ENCODE assay signal across 8 cellular contexts in genomic region chr5:134526483-134527155, GRCh38. TPM values are rescaled to one million over a fixed set of nuclear protein-coding genes. Genes with fewer than 3 reads are reported as not detected.
DNase-seq lines count a peak whose midpoint lies in the region; ATAC-seq lines count a peak whose summit lies in the region.

No MANE protein-coding gene starts in this region.

- H3K36me3 ChIP-seq in effector memory CD4-positive, alpha-beta T cell (ENCODE audit: control insufficient read depth, insufficient read depth, low read length) = no peaks in the 10 kb centered on the region
- no peaks in the 10 kb centered on the region for H3K36me3 ChIP-seq in mesendoderm (ENCODE audit: control insufficient read depth, insufficient read depth, low read length)

- peaks cover 42% of the 10 kb centered on the region for H3K4me1 ChIP-seq in effector memory CD4-positive, alpha-beta T cell (ENCODE audit: control insufficient read depth, insufficient read depth, low read length, poor library complexity, severe bottlenecking)
- peaks cover 23% of the 10 kb centered on the region for H3K4me1 ChIP-seq in mesendoderm (ENCODE audit: control insufficient read depth, low read depth, low read length)

- peaks cover 45% of the 10 kb centered on the region for H3K79me2 ChIP-seq in mesendoderm (ENCODE audit: control insufficient read depth, insufficient read depth, low read length)

- peak overlapping the region; percentile 56 for H2BK5ac ChIP-seq in mesendoderm (ENCODE audit: low read length)

- peak overlapping the region; percentile 56 for H2BK120ac ChIP-seq in mesendoderm (ENCODE audit: low read depth, low read length)

- H3K18ac ChIP-seq in mesendoderm (ENCODE audit: low read length) = peak overlapping the region; percentile 94

- ATAC-seq in HG02852 (IDR thresholded peaks at IDR 0.05; ENCODE audit: unreplicated experiment) = peak; percentile 16

- WGBS in mesendoderm (ENCODE audit: extremely low coverage, insufficient coverage, low lambda C conversion rate) = no CpG with 5 or more reads among the region's 61 CpGs

- peak overlapping the region; percentile 44 for H3K4ac ChIP-seq in mesendoderm (ENCODE audit: low read depth, low read length)

- H3K4me2 ChIP-seq in mesendoderm (ENCODE audit: low read length) = peak overlapping the region; percentile 62

- H3K56ac ChIP-seq in mesendoderm (ENCODE audit: low read length) = peak overlapping the region; percentile 99

- DNase-seq in NCI-H446 (lab: John Stamatoyannopoulos, UW) (peak; percentile 82 to 86), NCI-H446 treated with DMSO at 0.1 percent for 48 hours (lab: John Stamatoyannopoulos, UW) (no peak), NCI-H2227 (lab: John Stamatoyannopoulos, UW; ENCODE audit: unreplicated experiment) (peak; percentile 86), mesendoderm (peak; percentile 96)
- peak; percentile 86 to 89 for DNase-seq in activated CD4-positive, alpha-beta T cell treated with anti-CD3 and anti-CD28 coated beads, Interleukin-2, amount 50 U/mL, for 48 hours
- DNase-seq in effector memory CD4-positive, alpha-beta T cell = peak; percentile 34 to 41 (median 37)
- peak; percentile 53 for DNase-seq in stimulated activated CD8-positive, alpha-beta memory T cell treated with anti-CD3 and anti-CD28 coated beads, Interleukin-12 subunit alpha, Interleukin-12 subunit beta, amount 100 ng/mL, for 4 hours (ENCODE audit: low read depth)

- H4K8ac ChIP-seq in mesendoderm (ENCODE audit: low read depth, low read length) = peak overlapping the region; percentile 5

- peak overlapping the region; percentile 98 for H3K27ac ChIP-seq in effector memory CD4-positive, alpha-beta T cell (ENCODE audit: insufficient read depth, low read length, poor library complexity, severe bottlenecking)
- peak overlapping the region; percentile 99 for H3K27ac ChIP-seq in mesendoderm (ENCODE audit: low read depth, low read length)

- no peaks in the 10 kb centered on the region for H3K9me3 ChIP-seq in effector memory CD4-positive, alpha-beta T cell (ENCODE audit: control insufficient read depth, low read length)

- H3K4me3 ChIP-seq in effector memory CD4-positive, alpha-beta T cell (ENCODE audit: insufficient read depth, low read depth, low read length, poor library complexity, severe bottlenecking) = peak overlapping the region; percentile 87
- H3K4me3 ChIP-seq in mesendoderm (ENCODE audit: low read length) = peak overlapping the region; percentile 82

- H3K23ac ChIP-seq in mesendoderm (ENCODE audit: low read length) = no peak overlapping the region

- H3K27me3 ChIP-seq in effector memory CD4-positive, alpha-beta T cell (replicated peaks; ENCODE audit: control insufficient read depth, insufficient read depth, low read length, poor library complexity, severe bottlenecking) = no peaks in the 10 kb centered on the region
- H3K27me3 ChIP-seq in mesendoderm (ENCODE audit: insufficient read depth, low read length, poor library complexity) = no peaks in the 10 kb centered on the region

- H4K5ac ChIP-seq in mesendoderm (ENCODE audit: low read length) = no peak overlapping the region

- H3K9ac ChIP-seq in mesendoderm (ENCODE audit: low read length) = peak overlapping the region; percentile 98

- H2AK5ac ChIP-seq in mesendoderm (ENCODE audit: low read length) = no peak overlapping the region

- H2BK15ac ChIP-seq in mesendoderm (replicated peaks; ENCODE audit: low read depth) = no peak overlapping the region

- peaks cover 6% of the 10 kb centered on the region for H3K79me1 ChIP-seq in mesendoderm (ENCODE audit: low read length)

RNA-seq across cellular contexts. Expression of gene JADE2, which starts 1.1 kb away (rescaled TPM):
- polyA plus RNA-seq in mesendoderm (2013, experiment 1 of 2) = 36.2 TPM
- polyA plus RNA-seq in mesendoderm (2013, experiment 2 of 2) = 36.7 TPM
